Comparison of ENCODE assay signal across 9 cellular contexts in the genomic region with DNA sequence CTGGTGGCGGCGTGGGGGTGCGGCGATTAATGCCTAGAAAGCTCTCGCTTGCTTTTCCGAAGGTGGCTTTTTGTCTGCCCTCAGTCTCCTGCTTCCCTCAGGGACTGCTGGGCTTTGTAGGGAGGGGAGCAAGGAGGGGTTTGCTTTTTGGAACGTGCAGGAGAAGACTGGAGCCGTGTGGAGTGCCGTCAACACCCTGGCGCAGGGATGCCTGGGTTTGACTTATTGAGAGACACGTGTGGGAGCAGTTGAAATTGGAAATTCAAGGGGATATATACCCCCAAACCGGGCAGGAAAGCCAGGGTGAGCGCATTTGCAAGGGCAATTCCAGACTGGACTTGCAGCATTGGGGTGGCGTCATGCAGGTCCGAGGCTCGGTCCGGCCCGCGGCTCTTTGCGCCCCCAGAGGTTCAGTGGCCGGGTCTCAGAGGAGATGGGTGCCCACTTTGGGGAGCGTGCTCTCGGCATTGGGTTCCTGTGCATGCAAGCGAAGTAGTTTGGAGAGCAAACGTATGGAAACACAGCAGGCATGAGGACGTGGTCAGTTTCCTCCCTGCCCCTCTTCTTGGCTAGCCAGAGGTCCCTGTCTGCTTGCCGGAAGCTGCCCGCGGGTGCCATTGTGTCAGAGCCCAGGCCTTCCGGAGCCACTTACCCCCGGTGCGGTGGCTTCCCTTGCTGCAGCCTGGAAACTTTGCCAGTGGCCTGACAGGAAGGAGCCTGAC. TPM values are rescaled to one million over a fixed set of nuclear protein-coding genes. Genes with fewer than 3 reads are reported as not detected.
DNase-seq lines count a peak whose midpoint lies in the region; ATAC-seq and TF ChIP-seq lines count a peak whose summit lies in the region.
"Had no signal": no experiment of that assay in that cellular context is flagged by ENCODE, and none has a peak within 500 bp of the region (broad histone marks: within the 10 kb centered on the region; RNA-seq: fewer than 3 reads in every experiment).

No MANE protein-coding gene starts in this region.

- no peak for TF ChIP-seq EP300 in esophagus muscularis mucosa (IDR thresholded peaks at IDR 0.05)

- peak overlapping the region; percentile 41 for H3K9ac ChIP-seq in HUES6 (ENCODE audit: low read length)

- peaks cover 33% of the 10 kb centered on the region for H3K27me3 Mint-ChIP-seq in osteocyte (ENCODE audit: unreplicated experiment)
- H3K27me3 Mint-ChIP-seq in effector memory CD8-positive, alpha-beta T cell: peaks cover 38 to 54% of the 10 kb centered on the region in 2 donors

- H3K9me3 Mint-ChIP-seq in osteocyte (ENCODE audit: unreplicated experiment): no peaks in the 10 kb centered on the region
- H3K9me3 Mint-ChIP-seq in effector memory CD8-positive, alpha-beta T cell: no peaks in the 10 kb centered on the region

- intact Hi-C loops in esophagus muscularis mucosa (cut with DNase I): no loop called here

- TF ChIP-seq POLR2A in esophagus muscularis mucosa (IDR thresholded peaks at IDR 0.05; ENCODE audit: low read depth): no peak

- no peak overlapping the region for H3K27ac Mint-ChIP-seq in osteocyte (ENCODE audit: unreplicated experiment)
- H3K27ac Mint-ChIP-seq in effector memory CD8-positive, alpha-beta T cell: no peak overlapping the region

- H3K4me3 ChIP-seq in AG10803 (ENCODE audit: low read length) (peak overlapping the region; percentile 68), HUES6 (ENCODE audit: low read depth, low read length) (peak overlapping the region; percentile 84), esophagus muscularis mucosa (peak overlapping the region; percentile 61 to 69 (median 64))
- H3K4me3 ChIP-seq: K562 had no signal

- H3K27me3 ChIP-seq in HUES6 (ENCODE audit: control insufficient read depth, insufficient read depth, low read length) (peaks cover 73% of the 10 kb centered on the region), esophagus muscularis mucosa (peaks cover 0 to 38% (median 4%) of the 10 kb centered on the region in 4 donors)

- 13% methylated on average over 28 of the region's 32 CpGs for WGBS in esophagus muscularis mucosa

- peaks cover 18% of the 10 kb centered on the region for H3K4me1 Mint-ChIP-seq in osteocyte (ENCODE audit: unreplicated experiment)
- H3K4me1 Mint-ChIP-seq in effector memory CD8-positive, alpha-beta T cell (ENCODE audit: low read depth in 2 of 2): peaks cover 8 to 10% of the 10 kb centered on the region in 2 donors

- H3K9me3 ChIP-seq in HUES6 (ENCODE audit: control insufficient read depth, insufficient read depth, low read depth, low read length) (no peaks in the 10 kb centered on the region), esophagus muscularis mucosa (no peaks in the 10 kb centered on the region)

- no peak for ATAC-seq in effector memory CD8-positive, alpha-beta T cell (replicated peaks)
- ATAC-seq: K562 had no signal

- DNase-seq in AG10803 (ENCODE audit: low read depth): peak; percentile 11
- peak; percentile 53 for DNase-seq in esophagus muscularis mucosa (ENCODE audit: extremely low spot score)
- DNase-seq in osteocyte (ENCODE audit: extremely low spot score, unreplicated experiment): peak; percentile 80
- no peak for DNase-seq in NCI-H146 (lab: John Stamatoyannopoulos, UW)
- DNase-seq in D341Med (ENCODE audit: low spot score): no peak
- DNase-seq in NCI-H2196 treated with DMSO at 0.1 percent for 48 hours (lab: John Stamatoyannopoulos, UW; ENCODE audit: unreplicated experiment): no peak
- DNase-seq in effector memory CD8-positive, alpha-beta T cell: no peak

- H3K4me1 ChIP-seq in HUES6 (ENCODE audit: control insufficient read depth, insufficient read depth, low read length): peaks cover 12% of the 10 kb centered on the region
- H3K4me1 ChIP-seq in esophagus muscularis mucosa: peaks cover 19 to 54% (median 38%) of the 10 kb centered on the region in 4 donors

- TF ChIP-seq CTCF in AG10803 (conservative IDR thresholded peaks at IDR 0.05; ENCODE audit: low read length): no peak
- no peak for TF ChIP-seq CTCF in esophagus muscularis mucosa (IDR thresholded peaks at IDR 0.05)
- no peak for TF ChIP-seq CTCF in osteocyte (IDR thresholded peaks at IDR 0.05)

- no peaks in the 10 kb centered on the region for H3K36me3 Mint-ChIP-seq in osteocyte (ENCODE audit: unreplicated experiment)
- peaks cover 6% of the 10 kb centered on the region for H3K36me3 Mint-ChIP-seq in effector memory CD8-positive, alpha-beta T cell (ENCODE audit: insufficient read depth)

- H3K27ac ChIP-seq in HUES6 (ENCODE audit: low read depth, low read length) (no peak overlapping the region), esophagus muscularis mucosa (replicated peaks in 1 of 4) (peak overlapping the region in 2 of 4 donors; percentile 83 to 85)

- peak overlapping the region; percentile 63 for H3K4me3 Mint-ChIP-seq in osteocyte (ENCODE audit: unreplicated experiment)
- H3K4me3 Mint-ChIP-seq in effector memory CD8-positive, alpha-beta T cell: no peak overlapping the region

- H3K36me3 ChIP-seq in HUES6 (ENCODE audit: control insufficient read depth, insufficient read depth, low read length) (no peaks in the 10 kb centered on the region), esophagus muscularis mucosa (no peaks in the 10 kb centered on the region)

RNA-seq across cellular contexts. Expression of a gene that starts 2.2 kb away (rescaled TPM):
- total RNA-seq in esophagus muscularis mucosa (1 to 10 TPM in 3 of 4 donors, under 1 TPM in 1; under 0.01 to 6.1 (median 2.8) TPM), osteocyte (0.75 and 1.1 TPM in 2 replicates)

Comparison
In these comparisons a context has a peak if more than half of its experiments do, and no peak if none do; other contexts are left out.
1. DNase-seq: peak in AG10803 (single experiment), esophagus muscularis mucosa (single experiment) and osteocyte (single experiment); none in NCI-H146 (single experiment), D341Med (single experiment), NCI-H2196 treated with DMSO at 0.1 percent for 48 hours (single experiment) and effector memory CD8-positive, alpha-beta T cell (0 of 3).
2. Peak in every context shown above with its lines, with median percentiles within 50 percentile points of each other: H3K4me3 ChIP-seq.